8 cellular contexts compared by ENCODE assay signal in genomic region chr5:109690456-109691247, GRCh38. TPM values are rescaled to one million over a fixed set of nuclear protein-coding genes. Genes with fewer than 3 reads are reported as not detected.
DNase-seq lines count a peak whose midpoint lies in the region; ATAC-seq, FAIRE-seq and TF ChIP-seq lines count a peak whose summit lies in the region.

No MANE protein-coding gene starts in this region.

- H3K27ac Mint-ChIP-seq in astrocyte (ENCODE audit: unreplicated experiment): peak overlapping the region; percentile 77

- H3F3A ChIP-seq in MM.1S (ENCODE audit: insufficient read depth, low read length): peaks cover 61% of the 10 kb centered on the region

- H3K4me3 ChIP-seq in MM.1S (ENCODE audit: low read length) (peak overlapping the region; percentile 94), astrocyte (ENCODE audit: insufficient read depth, low read depth, low read length) (peak overlapping the region; percentile 92), right cardiac atrium (ENCODE audit: low read length) (peak overlapping the region; percentile 95), prostate gland (peak overlapping the region; percentile 79 to 91)

- TF ChIP-seq CTCF in MM.1S (IDR thresholded peaks at IDR 0.05; ENCODE audit: low read length) (peak; percentile 75), astrocyte (IDR thresholded peaks at IDR 0.05; ENCODE audit: insufficient read depth, low read depth, low read length) (peak; percentile 63), prostate gland (IDR thresholded peaks at IDR 0.05) (peak; percentile 33 to 84 (median 74))

- no peaks in the 10 kb centered on the region for H3K9me3 Mint-ChIP-seq in astrocyte (ENCODE audit: unreplicated experiment)

- H3K9me3 ChIP-seq in MM.1S (replicated peaks; ENCODE audit: insufficient read depth, low read length): no peaks in the 10 kb centered on the region
- no peaks in the 10 kb centered on the region for H3K9me3 ChIP-seq in astrocyte (ENCODE audit: insufficient read depth, low read depth, low read length)
- no peaks in the 10 kb centered on the region for H3K9me3 ChIP-seq in right cardiac atrium (ENCODE audit: control insufficient read depth, low read length)
- no peaks in the 10 kb centered on the region for H3K9me3 ChIP-seq in prostate gland

- H3K27ac ChIP-seq in MM.1S (ENCODE audit: low read length) (peak overlapping the region; percentile 88), astrocyte (ENCODE audit: low read depth, low read length) (peak overlapping the region; percentile 84), right cardiac atrium (ENCODE audit: low read length) (peak overlapping the region; percentile 94), prostate gland (peak overlapping the region; percentile 97 to 98)

- H3K79me2 ChIP-seq in MM.1S (ENCODE audit: low read length): peaks cover 60% of the 10 kb centered on the region
- H3K79me2 ChIP-seq in astrocyte (ENCODE audit: insufficient read depth, low read length): peaks cover 58% of the 10 kb centered on the region

- peaks cover 37% of the 10 kb centered on the region for H3K4me1 Mint-ChIP-seq in astrocyte (ENCODE audit: low read depth, unreplicated experiment)

- peak overlapping the region; percentile 93 for H3K9ac ChIP-seq in MM.1S (ENCODE audit: low read length)
- H3K9ac ChIP-seq in astrocyte (ENCODE audit: low read length): peak overlapping the region; percentile 92

- H3K4me2 ChIP-seq in MM.1S (ENCODE audit: low read depth, low read length): peak overlapping the region; percentile 71; the same call in 1 of the 2 replicates
- H3K4me2 ChIP-seq in astrocyte (ENCODE audit: low read length): peak overlapping the region; percentile 81

- H3K36me3 ChIP-seq in MM.1S (replicated peaks; ENCODE audit: insufficient read depth, low read length): 0 out of 2 replicates have a peak, but pooled peaks cover 4% of the 10 kb centered on the region
- no peaks in the 10 kb centered on the region for H3K36me3 ChIP-seq in astrocyte (ENCODE audit: insufficient read depth, low read length)
- no peaks in the 10 kb centered on the region for H3K36me3 ChIP-seq in prostate gland

- H3K27me3 Mint-ChIP-seq in astrocyte (ENCODE audit: low read depth, unreplicated experiment): no peaks in the 10 kb centered on the region

- intact Hi-C loops in right cardiac atrium (cut with DNase I) (no loop called here), prostate gland (cut with DNase I) (loop anchor here (2.0 to 10.0 kb wide), 3 partner anchors 164 to 942 kb away; no protein-coding TSS in a partner anchor)

- ATAC-seq in GM21786 (IDR thresholded peaks at IDR 0.05; ENCODE audit: unreplicated experiment) (peak; percentile 20), right cardiac atrium (peak; percentile 55 to 61), GM18519 (IDR thresholded peaks at IDR 0.05; ENCODE audit: low FRiP score, unreplicated experiment) (no peak)

- H3K4me3 Mint-ChIP-seq in astrocyte (ENCODE audit: unreplicated experiment): peak overlapping the region; percentile 96

- TF ChIP-seq POLR2A in prostate gland (IDR thresholded peaks at IDR 0.05): no peak

- no peak for FAIRE-seq in astrocyte (lab: Jason Lieb, UNC)

- H3K36me3 Mint-ChIP-seq in astrocyte (ENCODE audit: low read depth, unreplicated experiment): no peaks in the 10 kb centered on the region

- H3K9me2 ChIP-seq in MM.1S (replicated peaks; ENCODE audit: insufficient read depth, low read length): no peaks in the 10 kb centered on the region

- H4K20me1 ChIP-seq in MM.1S (ENCODE audit: insufficient read depth, low read length): no peaks in the 10 kb centered on the region
- peaks cover 40% of the 10 kb centered on the region for H4K20me1 ChIP-seq in astrocyte (ENCODE audit: insufficient read depth, low read length)

- H3K27me3 ChIP-seq in MM.1S (replicated peaks; ENCODE audit: insufficient read depth, low read length): no peaks in the 10 kb centered on the region
- no peaks in the 10 kb centered on the region for H3K27me3 ChIP-seq in astrocyte (ENCODE audit: insufficient read depth, low read length)
- no peaks in the 10 kb centered on the region for H3K27me3 ChIP-seq in right cardiac atrium (ENCODE audit: control insufficient read depth, insufficient read depth)
- no peaks in the 10 kb centered on the region for H3K27me3 ChIP-seq in prostate gland (replicated peaks; ENCODE audit: insufficient read depth)

- H3K4me1 ChIP-seq in MM.1S (ENCODE audit: low read length) (peaks cover 16% of the 10 kb centered on the region), astrocyte (ENCODE audit: insufficient read depth, low read length) (peaks cover 15% of the 10 kb centered on the region), right cardiac atrium (ENCODE audit: control insufficient read depth, insufficient read depth, low read length) (peaks cover 2% of the 10 kb centered on the region), prostate gland (replicated peaks) (no peaks in the 10 kb centered on the region)

- H2AFZ ChIP-seq in MM.1S (ENCODE audit: low read length) (peak overlapping the region; percentile 50; the same call in 1 of the 2 replicates), astrocyte (ENCODE audit: low read depth, low read length) (peak overlapping the region; percentile 36)

- WGBS in right cardiac atrium: under 1% methylated on average over 65 of the region's 65 CpGs
- 0% methylated on average over 35 of the region's 65 CpGs for WGBS in prostate gland

- DNase-seq in DMS 273 treated with DMSO at 0.1 percent for 48 hours (lab: John Stamatoyannopoulos, UW) (peak; percentile 50), MM.1S (peak; percentile 79), T-helper 22 cell (ENCODE audit: low read depth) (peak; percentile 20), astrocyte (ENCODE audit: low read depth) (peak; percentile 75), right cardiac atrium (peak; percentile 67 to 89 (median 86)), prostate gland (ENCODE audit: low spot score) (peak; percentile 73)

RNA-seq across cellular contexts. Expression of gene MAN2A1, which starts 0.9 kb away (rescaled TPM):
- 93.8 and 109 TPM in 2 replicates for total RNA-seq in astrocyte
- total RNA-seq in right cardiac atrium: 10 to 100 TPM in 1 of 4 donors, 1 to 10 TPM in 3; 9.4 to 10.1 (median 9.6) TPM
- polyA plus RNA-seq in right cardiac atrium: 2.9 TPM
- total RNA-seq in prostate gland: 10 to 100 TPM; 29.6 to 36.2 TPM

Comparison
In these comparisons a context has a peak if more than half of its experiments do, and no peak if none do; other contexts are left out.
1. DNase-seq: peak in every context shown above with its lines; median percentile 86 in right cardiac atrium; 79 in MM.1S; 75 in astrocyte; 73 in prostate gland; 50 in DMS 273 treated with DMSO at 0.1 percent for 48 hours; 20 in T-helper 22 cell.